ENCODE assay signal across 1 cellular context in genomic region chr2:96265349-96265839, GRCh38.
A peak's percentile ranks its signal among the peaks of the same experiment; 100 is the strongest.
TF ChIP-seq lines count a peak whose summit lies in the region.

No MANE protein-coding gene starts in this region.

TF ChIP-seq in GM12878, 131 proteins besides CTCF, POLR2A, EP300 and RAD21:
- TF ChIP-seq EED (IDR thresholded peaks at IDR 0.05; ENCODE audit: low read depth) (no peak), POU2F2 (IDR thresholded peaks at IDR 0.05; ENCODE audit: borderline replicate concordance, low read depth, low read length) (no peak), SMARCA5 (IDR thresholded peaks at IDR 0.05) (0 out of 2 replicates have a peak, but pooled peaks have one; percentile 10), SP1 (IDR thresholded peaks at IDR 0.05; ENCODE audit: low read depth, low read length) (peak; percentile 43)
- TF ChIP-seq, protein P1, sequence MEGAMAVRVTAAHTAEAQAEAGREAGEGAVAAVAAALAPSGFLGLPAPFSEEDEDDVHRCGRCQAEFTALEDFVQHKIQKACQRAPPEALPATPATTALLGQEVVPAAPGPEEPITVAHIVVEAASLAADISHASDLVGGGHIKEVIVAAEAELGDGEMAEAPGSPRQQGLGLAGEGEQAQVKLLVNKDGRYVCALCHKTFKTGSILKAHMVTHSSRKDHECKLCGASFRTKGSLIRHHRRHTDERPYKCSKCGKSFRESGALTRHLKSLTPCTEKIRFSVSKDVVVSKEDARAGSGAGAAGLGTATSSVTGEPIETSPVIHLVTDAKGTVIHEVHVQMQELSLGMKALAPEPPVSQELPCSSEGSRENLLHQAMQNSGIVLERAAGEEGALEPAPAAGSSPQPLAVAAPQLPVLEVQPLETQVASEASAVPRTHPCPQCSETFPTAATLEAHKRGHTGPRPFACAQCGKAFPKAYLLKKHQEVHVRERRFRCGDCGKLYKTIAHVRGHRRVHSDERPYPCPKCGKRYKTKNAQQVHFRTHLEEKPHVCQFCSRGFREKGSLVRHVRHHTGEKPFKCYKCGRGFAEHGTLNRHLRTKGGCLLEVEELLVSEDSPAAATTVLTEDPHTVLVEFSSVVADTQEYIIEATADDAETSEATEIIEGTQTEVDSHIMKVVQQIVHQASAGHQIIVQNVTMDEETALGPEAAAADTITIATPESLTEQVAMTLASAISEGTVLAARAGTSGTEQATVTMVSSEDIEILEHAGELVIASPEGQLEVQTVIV (IDR thresholded peaks at IDR 0.05; ENCODE audit: borderline replicate concordance, partially characterized antibody) = no peak
TF ChIP-seq in GM12878: peak in this region for 2.
